Comparison of ENCODE assay signal across 16 cellular contexts in genomic region chr15:32701863-32702262, GRCh38. TPM values are rescaled to one million over a fixed set of nuclear protein-coding genes. Genes with fewer than 3 reads are reported as not detected.
A peak's percentile ranks its signal among the peaks of the same experiment; 100 is the strongest.
DNase-seq lines count a peak whose midpoint lies in the region; ATAC-seq and TF ChIP-seq lines count a peak whose summit lies in the region.
"Had no signal": no experiment of that assay in that cellular context is flagged by ENCODE, and none has a peak within 500 bp of the region (broad histone marks: within the 10 kb centered on the region; RNA-seq: fewer than 3 reads in every experiment).

No MANE protein-coding gene starts in this region.

- H2AFZ ChIP-seq in GM23248 (no peak overlapping the region), PC-3 (ENCODE audit: low read length) (no peak overlapping the region)

- intact Hi-C loops in PC-3 (cut with micrococcal nuclease) (no loop called here), transverse colon (cut with DNase I; ENCODE audit: low total_unique reads) (no loop called here), left ventricle myocardium inferior (cut with micrococcal nuclease) (no loop called here), heart left ventricle (cut with DNase I) (no loop called here), body of pancreas (cut with DNase I) (loop anchor here (10.0 kb wide), 1 partner anchor 57 kb away; the partner anchor contains the start of gene SCG5)

- TF ChIP-seq CTCF in PC-3 (conservative IDR thresholded peaks at IDR 0.05; ENCODE audit: low read depth, low read length) (no peak), transverse colon (IDR thresholded peaks at IDR 0.05) (no peak), left ventricle myocardium inferior (IDR thresholded peaks at IDR 0.05; ENCODE audit: borderline replicate concordance) (no peak), heart left ventricle (IDR thresholded peaks at IDR 0.05) (no peak), body of pancreas (IDR thresholded peaks at IDR 0.05) (no peak)

- TF ChIP-seq EP300 in transverse colon (IDR thresholded peaks at IDR 0.05; ENCODE audit: low read depth): no peak

- no peak for ATAC-seq in PC-3
- no peak for ATAC-seq in heart left ventricle
- no peak for ATAC-seq in body of pancreas

- H3K27me3 ChIP-seq in GM23248 (replicated peaks; ENCODE audit: insufficient read depth): no peaks in the 10 kb centered on the region
- no peaks in the 10 kb centered on the region for H3K27me3 ChIP-seq in PC-3 (ENCODE audit: low read length)
- H3K27me3 ChIP-seq in transverse colon: no peaks in the 10 kb centered on the region
- peaks cover 32% of the 10 kb centered on the region for H3K27me3 ChIP-seq in left ventricle myocardium inferior (ENCODE audit: low read depth)
- H3K27me3 ChIP-seq in heart left ventricle: peaks cover 0 to 19% (median 0%) of the 10 kb centered on the region in 9 donors
- no peaks in the 10 kb centered on the region for H3K27me3 ChIP-seq in body of pancreas
- H3K27me3 ChIP-seq: BE2C had no signal

- H3K79me2 ChIP-seq in GM23248 (ENCODE audit: insufficient read depth): no peaks in the 10 kb centered on the region
- no peaks in the 10 kb centered on the region for H3K79me2 ChIP-seq in PC-3 (ENCODE audit: low read length)

- H3K4me1 ChIP-seq in GM23248 (ENCODE audit: insufficient read depth) (peaks cover 53% of the 10 kb centered on the region), PC-3 (ENCODE audit: insufficient read depth, low read length) (peaks cover 46% of the 10 kb centered on the region), transverse colon (peaks cover 0 to 7% (median 4%) of the 10 kb centered on the region in 4 donors), left ventricle myocardium inferior (no peaks in the 10 kb centered on the region), heart left ventricle (no peaks in the 10 kb centered on the region), body of pancreas (peaks cover 18% of the 10 kb centered on the region)
- H3K4me1 ChIP-seq: BE2C had no signal

- H3K9me2 ChIP-seq in GM23248 (ENCODE audit: insufficient read depth): no peaks in the 10 kb centered on the region
- no peaks in the 10 kb centered on the region for H3K9me2 ChIP-seq in PC-3 (replicated peaks; ENCODE audit: low read length)

- in situ Hi-C loops in GM23248 (cut with MboI) (no loop called here), transverse colon (cut with MboI; ENCODE audit: low pct_ligation_motif_present in 1 of 4, low pct_unique_long_range_greater_than_20kb in 1 of 4, low sequenced_read_pairs in 3 of 4) (no loop called here)

- WGBS in GM23248 (ENCODE audit: low coverage in 1 of 2, low lambda C conversion rate in 2 of 2, missing lambda C conversion rate in 2 of 2), 2 experiments: 40 to 45% methylated on average over 3 of the region's 3 CpGs
- 50 to 64% methylated on average over 2 to 3 of the region's 3 CpGs for WGBS in transverse colon (ENCODE audit: low coverage in 1 of 2), 2 donors
- 54 to 60% (median 57%) methylated on average over 3 of the region's 3 CpGs for WGBS in heart left ventricle, 4 donors
- WGBS in body of pancreas, 2 donors: 62 to 67% methylated on average over 3 of the region's 3 CpGs

- H3K4me2 ChIP-seq in GM23248 (ENCODE audit: unreplicated experiment) (peak overlapping the region; percentile 62), PC-3 (ENCODE audit: low read length) (peak overlapping the region; percentile 7; the same call in 1 of the 2 replicates)

- H4K20me1 ChIP-seq in GM23248 (ENCODE audit: insufficient read depth) (no peaks in the 10 kb centered on the region), PC-3 (ENCODE audit: low read length) (no peaks in the 10 kb centered on the region)

- H3K36me3 ChIP-seq in GM23248 (ENCODE audit: low read depth) (no peaks in the 10 kb centered on the region), PC-3 (ENCODE audit: low read depth, low read length) (no peaks in the 10 kb centered on the region), transverse colon (no peaks in the 10 kb centered on the region), left ventricle myocardium inferior (no peaks in the 10 kb centered on the region), heart left ventricle (no peaks in the 10 kb centered on the region), body of pancreas (replicated peaks in 1 of 2; ENCODE audit: insufficient read depth in 1 of 2, low read depth in 2 of 2) (no peaks in the 10 kb centered on the region)
- H3K36me3 ChIP-seq: BE2C had no signal

- peak; percentile 73 for DNase-seq in GM23248
- no peak for DNase-seq in PC-3
- peak; percentile 39 for DNase-seq in fibroblast of peridontal ligament (ENCODE audit: extremely low read depth)
- DNase-seq in transverse colon: no peak
- no peak for DNase-seq in left ventricle myocardium inferior
- no peak for DNase-seq in heart left ventricle
- DNase-seq in body of pancreas: no peak
- DNase-seq: BE2C, DMS 273 treated with DMSO at 0.1 percent for 48 hours, KG1, NCI-H1048, NCI-H1436 treated with DMSO at 0.1 percent for 48 hours, NCI-H2029 treated with DMSO at 0.1 percent for 48 hours, NCI-H510A, SHP77 had no signal

- H3K4me3 ChIP-seq in GM23248: peak overlapping the region; percentile 40
- H3K4me3 ChIP-seq in PC-3 (ENCODE audit: low read length): no peak overlapping the region
- no peak overlapping the region for H3K4me3 ChIP-seq in transverse colon
- H3K4me3 ChIP-seq in left ventricle myocardium inferior: no peak overlapping the region
- no peak overlapping the region for H3K4me3 ChIP-seq in heart left ventricle
- no peak overlapping the region for H3K4me3 ChIP-seq in body of pancreas

- POLR2A ChIA-PET in PC-3 (lab: Charles Lee; ENCODE audit: unreplicated experiment): no interaction called here

- H3K9ac ChIP-seq in GM23248: peak overlapping the region; percentile 70
- peak overlapping the region; percentile 49 for H3K9ac ChIP-seq in PC-3 (ENCODE audit: low read length)

- H3F3A ChIP-seq in GM23248 (ENCODE audit: insufficient read depth): peaks cover 77% of the 10 kb centered on the region
- no peaks in the 10 kb centered on the region for H3F3A ChIP-seq in PC-3 (ENCODE audit: low read length, unreplicated experiment)

- CTCF ChIA-PET in PC-3 (lab: Charles Lee): interaction anchor here (0.7 kb wide), 1 partner anchor 312 kb away, joined by 5 read pairs; no protein-coding TSS in a partner anchor

- H3K27ac ChIP-seq in GM23248 (peak overlapping the region; percentile 96), PC-3 (ENCODE audit: low read length) (peak overlapping the region; percentile 80), transverse colon (peak overlapping the region in 3 of 4 donors; percentile 73 to 74 (median 73)), left ventricle myocardium inferior (replicated peaks) (no peak overlapping the region), heart left ventricle (no peak overlapping the region), body of pancreas (no peak overlapping the region)

- H3K9me3 ChIP-seq in GM23248 (ENCODE audit: low read depth): no peaks in the 10 kb centered on the region
- no peaks in the 10 kb centered on the region for H3K9me3 ChIP-seq in PC-3 (ENCODE audit: low read length)
- H3K9me3 ChIP-seq in transverse colon: no peaks in the 10 kb centered on the region
- H3K9me3 ChIP-seq in left ventricle myocardium inferior (replicated peaks): no peaks in the 10 kb centered on the region
- no peaks in the 10 kb centered on the region for H3K9me3 ChIP-seq in heart left ventricle
- no peaks in the 10 kb centered on the region for H3K9me3 ChIP-seq in body of pancreas
- H3K9me3 ChIP-seq: BE2C had no signal

- no TSS peak for BruUV-seq in PC-3 (replicated peaks; lab: Mats Ljungman, UMichigan)

- TF ChIP-seq POLR2A in transverse colon (IDR thresholded peaks at IDR 0.05) (no peak), heart left ventricle (IDR thresholded peaks at IDR 0.05) (no peak), body of pancreas (IDR thresholded peaks at IDR 0.05) (no peak)

RNA-seq across cellular contexts. Expression of gene GREM1, which starts 15.9 kb away (rescaled TPM):
- total RNA-seq in GM23248 (2014; rRNA removed; shearing (Covaris generic)): 935 and 1,005 TPM in 2 replicates
- polyA plus RNA-seq in GM23248 (2016; fragmentation: Nextera tagmentation; extraction: Ambion mirVana) (575 and 584 TPM in 2 replicates), heart left ventricle (under 1 TPM in 1 of 2 donors, not detected in 1; 0.04 TPM)
- total RNA-seq in PC-3 (2014; rRNA removed) (0.58 and 1.6 TPM in 2 replicates), transverse colon (10 to 100 TPM; 10.9 to 42.3 (median 17.8) TPM), left ventricle myocardium inferior (0.49 TPM), heart left ventricle (1 to 10 TPM in 1 of 9 donors, under 1 TPM in 3, not detected in 5; 0.07 to 2.3 (median 0.44) TPM), body of pancreas (1 to 10 TPM in 1 of 2 donors, under 1 TPM in 1; under 0.01 to 6.5 TPM)
- total RNA-seq: T-helper 1 cell treated with Interleukin-12 subunit alpha and Interleukin-12 subunit beta and Interleukin-4 antibody, amounts not matched to agents 30 ng/mL and 1 ng/mL, for 36 hours had no signal

Comparison
In these comparisons a context has a peak if more than half of its experiments do, and no peak if none do; other contexts are left out.
1. DNase-seq: peak in GM23248 (single experiment) and fibroblast of peridontal ligament (single experiment); none in PC-3 (single experiment), transverse colon (single experiment), left ventricle myocardium inferior (single experiment), heart left ventricle (0 of 5) and body of pancreas (0 of 4).
2. H3K27ac ChIP-seq: peak in GM23248 (single experiment), PC-3 (single experiment) and transverse colon (3 of 4); none in left ventricle myocardium inferior (single experiment), heart left ventricle (0 of 12) and body of pancreas (0 of 4).
3. RNA of gene GREM1, which starts 15.9 kb away (total RNA-seq): 935 to 1,005 TPM in GM23248; 10.9 to 42.3 TPM in transverse colon, under 0.01 to 6.5 TPM in body of pancreas, 0.58 to 1.6 TPM in PC-3, 0.49 TPM in left ventricle myocardium inferior (single experiment) and 0.07 to 2.3 TPM in heart left ventricle; every median in the first group is over 10 times any median in the second.